In the genomic region with DNA sequence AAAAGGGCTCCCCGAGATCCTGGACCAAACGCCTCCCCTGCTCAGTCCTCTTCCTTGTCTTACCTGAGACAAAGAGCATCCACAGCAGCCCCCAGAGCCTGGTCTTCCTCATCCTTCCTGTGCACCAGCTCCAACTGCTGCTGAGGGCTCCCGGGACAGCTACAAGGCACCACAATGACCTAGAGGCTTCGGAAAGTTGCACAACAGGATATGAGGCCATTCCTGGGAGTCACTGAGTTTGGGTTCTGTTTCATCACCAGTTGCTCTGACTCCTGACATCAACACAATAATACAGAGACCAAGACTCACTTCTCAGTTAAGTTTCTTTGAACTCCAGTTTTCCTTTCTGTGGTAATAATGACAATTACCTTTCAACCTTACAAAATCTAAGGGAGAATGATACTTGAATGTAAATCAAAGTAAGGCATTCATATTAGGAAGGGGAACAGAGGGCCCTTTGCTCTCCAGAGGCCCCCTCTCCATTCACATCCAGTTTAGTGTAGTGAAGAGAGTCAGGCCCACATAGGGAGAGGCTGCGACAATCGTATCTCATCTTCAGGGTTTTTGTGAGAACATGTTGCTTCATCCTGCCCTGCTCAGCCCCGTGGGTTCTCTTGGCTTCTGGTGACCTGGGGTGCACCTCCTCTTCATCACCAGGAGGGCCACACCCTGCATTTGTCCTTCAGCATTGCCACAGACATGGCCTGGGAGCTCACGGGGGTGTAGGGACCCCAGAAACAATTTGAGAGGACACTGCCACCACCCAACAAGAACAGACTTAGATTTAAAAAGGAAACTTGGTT, we compare ENCODE assay signal across 9 cellular contexts. TPM values are rescaled to one million over a fixed set of nuclear protein-coding genes. Genes with fewer than 3 reads are reported as not detected.
DNase-seq lines count a peak whose midpoint lies in the region; ATAC-seq and TF ChIP-seq lines count a peak whose summit lies in the region.
"Had no signal": no experiment of that assay in that cellular context is flagged by ENCODE, and none has a peak within 500 bp of the region (broad histone marks: within the 10 kb centered on the region; RNA-seq: fewer than 3 reads in every experiment).

A gene (minus strand): TSS at position 139 of the 803 bp plus-strand sequence. CDS start 27 bp downstream, at position 112.

- TF ChIP-seq CTCF in progenitor cell of endocrine pancreas (IDR thresholded peaks at IDR 0.05; ENCODE audit: unreplicated experiment), result no peak

- H3K4me3 Mint-ChIP-seq in stimulated activated effector memory CD8-positive, alpha-beta T cell treated with anti-CD3 and anti-CD28 coated beads, Interleukin-12 subunit alpha, Interleukin-12 subunit beta, amount 100 ng/mL, for 72 hours, result no peak within 1 kb of the TSS
- no peak within 1 kb of the TSS for H3K4me3 Mint-ChIP-seq in progenitor cell of endocrine pancreas (ENCODE audit: low read depth)
- H3K4me3 Mint-ChIP-seq: naive B cell had no signal

- peaks cover 13% of the 10 kb centered on the region for H3K4me1 Mint-ChIP-seq in stimulated activated effector memory CD8-positive, alpha-beta T cell treated with anti-CD3 and anti-CD28 coated beads, Interleukin-12 subunit alpha, Interleukin-12 subunit beta, amount 100 ng/mL, for 72 hours
- peaks cover 25% of the 10 kb centered on the region for H3K4me1 Mint-ChIP-seq in progenitor cell of endocrine pancreas (ENCODE audit: low read depth)

- intact Hi-C loops in left ventricle myocardium superior (cut with micrococcal nuclease), result no loop called here

- DNase-seq in NCI-H146 (lab: John Stamatoyannopoulos, UW), result peak; percentile 14
- no peak for DNase-seq in NCI-H146 treated with DMSO at 0.1 percent for 48 hours (lab: John Stamatoyannopoulos, UW; ENCODE audit: unreplicated experiment)
- peak; percentile 98 for DNase-seq in SKM-1 treated with dmso at 0.1 percent for 144 hours (lab: John Stamatoyannopoulos, UW; ENCODE audit: unreplicated experiment)
- peak; percentile 53 for DNase-seq in left ventricle myocardium superior
- DNase-seq in stimulated activated effector memory CD8-positive, alpha-beta T cell treated with anti-CD3 and anti-CD28 coated beads, Interleukin-12 subunit alpha, Interleukin-12 subunit beta, amount 100 ng/mL, for 72 hours (ENCODE audit: low spot score in 2 of 2), result peak in 1 of 2 donors; percentile 40
- no peak for DNase-seq in stimulated activated CD4-positive, alpha-beta T cell treated with anti-CD3 and anti-CD28 coated beads, Interleukin-2, amount 100 ng/mL, for 48 hours
- DNase-seq in ureter (ENCODE audit: low spot score), result no peak
- DNase-seq in progenitor cell of endocrine pancreas (ENCODE audit: low spot score, unreplicated experiment), result no peak
- DNase-seq: naive B cell had no signal

- H3K27ac Mint-ChIP-seq in stimulated activated effector memory CD8-positive, alpha-beta T cell treated with anti-CD3 and anti-CD28 coated beads, Interleukin-12 subunit alpha, Interleukin-12 subunit beta, amount 100 ng/mL, for 72 hours, result peak within 1 kb of the TSS; percentile 48
- H3K27ac Mint-ChIP-seq in progenitor cell of endocrine pancreas, result no peak within 1 kb of the TSS

- no peaks in the 10 kb centered on the region for H3K9me3 Mint-ChIP-seq in stimulated activated effector memory CD8-positive, alpha-beta T cell treated with anti-CD3 and anti-CD28 coated beads, Interleukin-12 subunit alpha, Interleukin-12 subunit beta, amount 100 ng/mL, for 72 hours
- no peaks in the 10 kb centered on the region for H3K9me3 Mint-ChIP-seq in progenitor cell of endocrine pancreas (ENCODE audit: low read depth)

- H3K36me3 Mint-ChIP-seq in stimulated activated effector memory CD8-positive, alpha-beta T cell treated with anti-CD3 and anti-CD28 coated beads, Interleukin-12 subunit alpha, Interleukin-12 subunit beta, amount 100 ng/mL, for 72 hours, result no peaks in the 10 kb centered on the region
- H3K36me3 Mint-ChIP-seq in progenitor cell of endocrine pancreas (ENCODE audit: insufficient read depth), result no peaks in the 10 kb centered on the region

- H3K27me3 Mint-ChIP-seq in progenitor cell of endocrine pancreas, result peaks cover 12% of the 10 kb centered on the region

- peak; percentile 80 for ATAC-seq in left ventricle myocardium superior
- ATAC-seq in stimulated activated effector memory CD8-positive, alpha-beta T cell treated with anti-CD3 and anti-CD28 coated beads, Interleukin-12 subunit alpha, Interleukin-12 subunit beta, amount 100 ng/mL, for 72 hours, result peak; percentile 46

RNA-seq across cellular contexts. Expression of the gene that starts here (rescaled TPM):
- total RNA-seq in left ventricle myocardium superior, result 0.92 TPM
- total RNA-seq in ureter, result 2.2 TPM
- not detected in 2 replicates for total RNA-seq in progenitor cell of endocrine pancreas

Comparison
In these comparisons a context has a peak if more than half of its experiments do, and no peak if none do; other contexts are left out.
1. DNase-seq: peak in NCI-H146 (single experiment) and SKM-1 treated with dmso at 0.1 percent for 144 hours (single experiment); none in NCI-H146 treated with DMSO at 0.1 percent for 48 hours (single experiment), stimulated activated CD4-positive, alpha-beta T cell treated with anti-CD3 and anti-CD28 coated beads, Interleukin-2, amount 100 ng/mL, for 48 hours (0 of 2), ureter (single experiment) and progenitor cell of endocrine pancreas (single experiment).
2. Peak in DNase-seq and ATAC-seq in left ventricle myocardium superior; RNA of the gene not detected or under 1 TPM.